8 cellular contexts compared by ENCODE assay signal in the genomic region with DNA sequence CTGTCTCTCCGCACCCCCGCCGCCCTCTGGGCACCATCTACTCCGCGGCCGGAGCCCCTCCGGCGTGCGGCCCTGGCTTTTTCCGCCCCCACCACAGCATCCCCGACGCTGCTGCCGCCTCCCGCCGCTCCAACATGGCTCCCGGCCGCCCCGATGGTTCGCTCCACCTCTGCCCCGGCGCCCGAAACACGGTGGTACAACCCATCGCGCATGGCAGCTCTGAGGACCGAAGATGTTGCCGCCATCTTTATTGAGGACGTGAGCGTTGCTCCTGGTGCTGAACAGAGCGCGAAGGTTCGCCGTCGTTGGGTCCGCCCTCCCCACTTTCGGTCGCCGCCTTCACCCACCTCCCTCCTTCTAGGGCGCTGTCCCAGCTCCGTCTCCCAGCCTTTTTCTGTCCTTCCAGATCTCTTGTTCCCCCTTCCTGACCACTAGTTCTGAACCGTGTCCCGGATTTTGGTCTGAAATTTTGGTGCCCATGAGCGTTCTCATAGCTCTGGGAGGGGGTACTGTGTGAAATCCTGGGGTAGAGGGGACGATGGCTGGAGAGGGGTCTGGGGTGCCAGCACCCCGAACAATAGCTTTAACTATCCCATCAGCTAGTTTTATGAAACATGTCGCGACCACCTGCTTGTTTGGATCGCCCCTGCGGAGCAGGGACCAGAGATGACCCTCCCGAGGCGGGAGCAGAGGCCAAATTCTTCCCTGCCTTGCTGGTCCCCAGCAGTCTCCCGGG. TPM values are rescaled to one million over a fixed set of nuclear protein-coding genes. Genes with fewer than 3 reads are reported as not detected.
A peak's percentile ranks its signal among the peaks of the same experiment; 100 is the strongest.
DNase-seq lines count a peak whose midpoint lies in the region; ATAC-seq and TF ChIP-seq lines count a peak whose summit lies in the region.

Gene CELSR3 (minus strand): TSS at position 134 of the 736 bp plus-strand sequence. CDS start 252 bp downstream, outside the sequence.

- H3K9ac ChIP-seq in adipocyte (ENCODE audit: low read length) = peak within 1 kb of the TSS; percentile 83

- DNase-seq in D341Med (ENCODE audit: low spot score) (peak; percentile 73), SHP77 (lab: John Stamatoyannopoulos, UW) (peak; percentile 64 to 76), adipocyte (ENCODE audit: low read depth) (peak; percentile 81), heart right ventricle (peak; percentile 44 to 71), osteocyte (ENCODE audit: extremely low spot score, unreplicated experiment) (peak; percentile 95), vagina (ENCODE audit: extremely low spot score in 2 of 2) (no peak)

- H3K4me1 ChIP-seq in adipocyte (ENCODE audit: control insufficient read depth, insufficient read depth, low read length) = peaks cover 22% of the 10 kb centered on the region
- H3K4me1 ChIP-seq in heart right ventricle = peaks cover 4 to 32% (median 23%) of the 10 kb centered on the region in 9 donors
- H3K4me1 ChIP-seq in vagina = peaks cover 16% of the 10 kb centered on the region

- peak within 1 kb of the TSS; percentile 84 for H3K4me3 ChIP-seq in adipocyte (ENCODE audit: low read length)
- H3K4me3 ChIP-seq in heart right ventricle = peak within 1 kb of the TSS; percentile 28 to 70 (median 58)
- peak within 1 kb of the TSS; percentile 47 to 56 for H3K4me3 ChIP-seq in vagina

- H3K9me3 Mint-ChIP-seq in osteocyte (ENCODE audit: unreplicated experiment) = no peaks in the 10 kb centered on the region

- H3K9me3 ChIP-seq in adipocyte (ENCODE audit: control insufficient read depth, low read length) (no peaks in the 10 kb centered on the region), heart right ventricle (no peaks in the 10 kb centered on the region), vagina (no peaks in the 10 kb centered on the region)

- H3K27me3 Mint-ChIP-seq in osteocyte (ENCODE audit: unreplicated experiment) = no peaks in the 10 kb centered on the region

- ATAC-seq in heart right ventricle = peak in 7 of 8 donors; percentile 9 to 77 (median 66)
- ATAC-seq in HG03469 (IDR thresholded peaks at IDR 0.05; ENCODE audit: unreplicated experiment) = no peak

- no peaks in the 10 kb centered on the region for H3K36me3 ChIP-seq in adipocyte (ENCODE audit: control insufficient read depth, insufficient read depth, low read length, severe bottlenecking)
- H3K36me3 ChIP-seq in heart right ventricle = peaks cover 0 to 14% (median 0%) of the 10 kb centered on the region in 9 donors
- H3K36me3 ChIP-seq in vagina = no peaks in the 10 kb centered on the region

- intact Hi-C loops in heart right ventricle (cut with DNase I) = no loop called here
- intact Hi-C loops in vagina (cut with DNase I) = no loop called here

- H3K4me1 Mint-ChIP-seq in osteocyte (ENCODE audit: unreplicated experiment) = peaks cover 17% of the 10 kb centered on the region

- peak within 1 kb of the TSS; percentile 89 for H3K4me3 Mint-ChIP-seq in osteocyte (ENCODE audit: unreplicated experiment)

- TF ChIP-seq EP300 in Ishikawa (IDR thresholded peaks at IDR 0.05; ENCODE audit: borderline replicate concordance) = 0 out of 2 replicates have a peak, but pooled peaks have one; percentile 6

- no peak for TF ChIP-seq CTCF in heart right ventricle (IDR thresholded peaks at IDR 0.05)
- TF ChIP-seq CTCF in osteocyte (IDR thresholded peaks at IDR 0.05) = no peak
- no peak for TF ChIP-seq CTCF in vagina (IDR thresholded peaks at IDR 0.05)

- no peak for TF ChIP-seq POLR2A in vagina (IDR thresholded peaks at IDR 0.05)

- H3K27me3 ChIP-seq in adipocyte (replicated peaks; ENCODE audit: control insufficient read depth, insufficient read depth, low read length) = no peaks in the 10 kb centered on the region
- peaks cover 0 to 45% (median 14%) of the 10 kb centered on the region in 7 donors for H3K27me3 ChIP-seq in heart right ventricle
- H3K27me3 ChIP-seq in vagina = peaks cover 4% of the 10 kb centered on the region

- no peak for TF ChIP-seq RAD21 in Ishikawa (IDR thresholded peaks at IDR 0.05; ENCODE audit: low read depth)

- H3K27ac Mint-ChIP-seq in osteocyte (ENCODE audit: unreplicated experiment) = peak within 1 kb of the TSS; percentile 98

- WGBS in heart right ventricle, 2 donors = 0 to 1% methylated on average over 51 to 52 of the region's 52 CpGs

- H3K27ac ChIP-seq in heart right ventricle (peak within 1 kb of the TSS in 8 of 10 donors; percentile 52 to 90 (median 79)), vagina (peak within 1 kb of the TSS; percentile 18)

- peaks cover 5% of the 10 kb centered on the region for H3K36me3 Mint-ChIP-seq in osteocyte (ENCODE audit: unreplicated experiment)

TF ChIP-seq in Ishikawa, 13 proteins besides CTCF, POLR2A, EP300 and RAD21:
- TF ChIP-seq TEAD4 (IDR thresholded peaks at IDR 0.05) (no peak), FOXM1 (IDR thresholded peaks at IDR 0.05; ENCODE audit: borderline replicate concordance, low read depth) (no peak), USF1 (IDR thresholded peaks at IDR 0.05) (no peak), TAF1 (IDR thresholded peaks at IDR 0.05; ENCODE audit: low read depth) (peak; percentile 53; the same call in 1 of the 2 replicates), MAX (IDR thresholded peaks at IDR 0.05) (peak; percentile 67; the same call in 1 of the 2 replicates), YY1 (IDR thresholded peaks at IDR 0.05; ENCODE audit: low read depth) (peak; percentile 96)
- TF ChIP-seq, protein P1, sequence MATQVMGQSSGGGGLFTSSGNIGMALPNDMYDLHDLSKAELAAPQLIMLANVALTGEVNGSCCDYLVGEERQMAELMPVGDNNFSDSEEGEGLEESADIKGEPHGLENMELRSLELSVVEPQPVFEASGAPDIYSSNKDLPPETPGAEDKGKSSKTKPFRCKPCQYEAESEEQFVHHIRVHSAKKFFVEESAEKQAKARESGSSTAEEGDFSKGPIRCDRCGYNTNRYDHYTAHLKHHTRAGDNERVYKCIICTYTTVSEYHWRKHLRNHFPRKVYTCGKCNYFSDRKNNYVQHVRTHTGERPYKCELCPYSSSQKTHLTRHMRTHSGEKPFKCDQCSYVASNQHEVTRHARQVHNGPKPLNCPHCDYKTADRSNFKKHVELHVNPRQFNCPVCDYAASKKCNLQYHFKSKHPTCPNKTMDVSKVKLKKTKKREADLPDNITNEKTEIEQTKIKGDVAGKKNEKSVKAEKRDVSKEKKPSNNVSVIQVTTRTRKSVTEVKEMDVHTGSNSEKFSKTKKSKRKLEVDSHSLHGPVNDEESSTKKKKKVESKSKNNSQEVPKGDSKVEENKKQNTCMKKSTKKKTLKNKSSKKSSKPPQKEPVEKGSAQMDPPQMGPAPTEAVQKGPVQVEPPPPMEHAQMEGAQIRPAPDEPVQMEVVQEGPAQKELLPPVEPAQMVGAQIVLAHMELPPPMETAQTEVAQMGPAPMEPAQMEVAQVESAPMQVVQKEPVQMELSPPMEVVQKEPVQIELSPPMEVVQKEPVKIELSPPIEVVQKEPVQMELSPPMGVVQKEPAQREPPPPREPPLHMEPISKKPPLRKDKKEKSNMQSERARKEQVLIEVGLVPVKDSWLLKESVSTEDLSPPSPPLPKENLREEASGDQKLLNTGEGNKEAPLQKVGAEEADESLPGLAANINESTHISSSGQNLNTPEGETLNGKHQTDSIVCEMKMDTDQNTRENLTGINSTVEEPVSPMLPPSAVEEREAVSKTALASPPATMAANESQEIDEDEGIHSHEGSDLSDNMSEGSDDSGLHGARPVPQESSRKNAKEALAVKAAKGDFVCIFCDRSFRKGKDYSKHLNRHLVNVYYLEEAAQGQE (IDR thresholded peaks at IDR 0.05; ENCODE audit: low read depth) = peak; percentile 59
TF ChIP-seq in Ishikawa: peak in this region for 4.

RNA-seq across cellular contexts. Expression of gene CELSR3, which starts in this region (rescaled TPM):
- under 1 TPM; 0.10 to 0.44 (median 0.17) TPM for total RNA-seq in heart right ventricle
- under 1 TPM; 0.10 to 0.44 TPM for polyA plus RNA-seq in heart right ventricle
- total RNA-seq in osteocyte = 7.1 and 7.4 TPM in 2 replicates
- total RNA-seq in vagina = 2.2 TPM

Comparison
In these comparisons a context has a peak if more than half of its experiments do, and no peak if none do; other contexts are left out.
1. Peak in DNase-seq, ATAC-seq, H3K4me3 ChIP-seq and H3K27ac ChIP-seq in heart right ventricle; RNA of the gene not detected or under 1 TPM.
2. DNase-seq: peak in D341Med (single experiment), SHP77 (2 of 2), adipocyte (single experiment) and osteocyte (single experiment); none in vagina (0 of 2).
3. Peak in every context shown above with its lines, with median percentiles within 50 percentile points of each other: H3K4me3 ChIP-seq.